ENCODE assay signal across 9 cellular contexts in genomic region chr9:71725590-71726338, GRCh38. TPM values are rescaled to one million over a fixed set of nuclear protein-coding genes. Genes with fewer than 3 reads are reported as not detected.
DNase-seq lines count a peak whose midpoint lies in the region; ATAC-seq and TF ChIP-seq lines count a peak whose summit lies in the region.
"Had no signal": no experiment of that assay in that cellular context is flagged by ENCODE, and none has a peak within 500 bp of the region (broad histone marks: within the 10 kb centered on the region; RNA-seq: fewer than 3 reads in every experiment).

No MANE protein-coding gene starts in this region.

- TF ChIP-seq CTCF in PC-9 (conservative IDR thresholded peaks at IDR 0.05) (no peak), coronary artery (IDR thresholded peaks at IDR 0.05) (no peak)

- H4K91ac ChIP-seq in trophoblast cell (ENCODE audit: low read depth, low read length): no peak overlapping the region

- H3K9me3 ChIP-seq in PC-9 (ENCODE audit: insufficient read depth, low read depth) (no peaks in the 10 kb centered on the region), trophoblast cell (ENCODE audit: insufficient read depth, low read depth, low read length) (no peaks in the 10 kb centered on the region)
- H3K9me3 ChIP-seq: SJSA1 had no signal

- H3F3A ChIP-seq in PC-9 (ENCODE audit: insufficient read depth, low read depth): peaks cover 13% of the 10 kb centered on the region; the same call in 1 of the 2 replicates

- H3K4ac ChIP-seq in trophoblast cell (ENCODE audit: low read depth, low read length): no peak overlapping the region

- H3K36me3 ChIP-seq in PC-9 (ENCODE audit: low read depth): peaks cover 54% of the 10 kb centered on the region
- peaks cover 20 to 30% of the 10 kb centered on the region in 2 experiments for H3K36me3 ChIP-seq in trophoblast cell (ENCODE audit: control insufficient read depth in 1 of 2, insufficient read depth in 2 of 2, low read length in 2 of 2)

- H4K8ac ChIP-seq in trophoblast cell (ENCODE audit: low read depth, low read length): no peak overlapping the region

- no TSS peak for BruUV-seq in PC-9 (replicated peaks; lab: Mats Ljungman, UMichigan)

- ATAC-seq in esophagus mucosa: peak; percentile 84

- H2BK120ac ChIP-seq in trophoblast cell (ENCODE audit: insufficient read depth, low read length, poor library complexity): no peak overlapping the region

- H3K27me3 ChIP-seq in PC-9 (ENCODE audit: insufficient read depth, low read depth): no peaks in the 10 kb centered on the region
- no peaks in the 10 kb centered on the region for H3K27me3 ChIP-seq in trophoblast cell (ENCODE audit: insufficient read depth, low read length)
- H3K27me3 ChIP-seq: SJSA1 had no signal

- H3K4me2 ChIP-seq in PC-9 (peak overlapping the region; percentile 39), trophoblast cell (ENCODE audit: low read length) (no peak overlapping the region)

- H3K27ac ChIP-seq in PC-9 (peak overlapping the region; percentile 7; the same call in 1 of the 2 replicates), trophoblast cell (ENCODE audit: low read depth, low read length) (no peak overlapping the region), coronary artery (no peak overlapping the region)
- H3K27ac ChIP-seq: SJSA1 had no signal

- H3K79me2 ChIP-seq in PC-9 (ENCODE audit: low read depth): 0 out of 2 replicates have a peak, but pooled peaks cover 6% of the 10 kb centered on the region
- H3K79me2 ChIP-seq in trophoblast cell (ENCODE audit: control insufficient read depth, insufficient read depth, low read length, poor library complexity): peaks cover 1% of the 10 kb centered on the region

- H2AFZ ChIP-seq in PC-9 (no peak overlapping the region), trophoblast cell (ENCODE audit: insufficient read depth, low read length, poor library complexity) (no peak overlapping the region)

- POLR2A ChIA-PET in PC-9 (lab: Charles Lee; ENCODE audit: unreplicated experiment): no interaction called here

- H3K4me3 ChIP-seq in PC-9 (no peak overlapping the region), trophoblast cell (ENCODE audit: low read depth, low read length) (no peak overlapping the region), coronary artery (no peak overlapping the region)
- H3K4me3 ChIP-seq: SJSA1 had no signal

- intact Hi-C loops in PC-9 (cut with micrococcal nuclease; ENCODE audit: unreplicated experiment): loop anchor here (1.0 to 2.0 kb wide), 3 partner anchors 17 to 44 kb away; no protein-coding TSS in a partner anchor

- H2AK5ac ChIP-seq in trophoblast cell (ENCODE audit: low read length): no peak overlapping the region

- H3K18ac ChIP-seq in trophoblast cell (ENCODE audit: low read length): no peak overlapping the region

- CTCF ChIA-PET in PC-9 (lab: Charles Lee): interaction anchor here (0.5 kb wide), 1 partner anchor 33 kb away, joined by 5 read pairs; no protein-coding TSS in a partner anchor

- H2BK5ac ChIP-seq in trophoblast cell (ENCODE audit: low read depth, low read length, poor library complexity): no peak overlapping the region

- no peak overlapping the region for H2BK12ac ChIP-seq in trophoblast cell (ENCODE audit: low read length)

- H3K9ac ChIP-seq in trophoblast cell (ENCODE audit: low read length): no peak overlapping the region

- no peaks in the 10 kb centered on the region for H4K20me1 ChIP-seq in PC-9 (ENCODE audit: insufficient read depth)

- H3K9me2 ChIP-seq in PC-9 (ENCODE audit: insufficient read depth): no peaks in the 10 kb centered on the region

- peaks cover 8% of the 10 kb centered on the region for H3K79me1 ChIP-seq in trophoblast cell (ENCODE audit: low read length)

- peak; percentile 75 for DNase-seq in H4 (ENCODE audit: low spot score)
- DNase-seq in PC-9: peak; percentile 53 to 97
- DNase-seq in trophoblast cell: peak; percentile 84 to 97
- no peak for DNase-seq in coronary artery (ENCODE audit: low spot score)
- no peak for DNase-seq in GF-D8 (lab: John Stamatoyannopoulos, UW)
- DNase-seq in NCI-H1092 treated with DMSO at 0.1 percent for 48 hours (lab: John Stamatoyannopoulos, UW): no peak
- DNase-seq: anterior cingulate cortex had no signal

- WGBS in trophoblast cell (ENCODE audit: extremely low coverage, insufficient coverage, insufficient read length): no CpG with 5 or more reads among the region's 5 CpGs

- H3K14ac ChIP-seq in trophoblast cell (ENCODE audit: low read length): no peak overlapping the region

- H3K4me1 ChIP-seq in PC-9 (replicated peaks; ENCODE audit: insufficient read depth): peaks cover 25% of the 10 kb centered on the region
- peaks cover 2 to 5% of the 10 kb centered on the region in 2 experiments for H3K4me1 ChIP-seq in trophoblast cell (ENCODE audit: control insufficient read depth in 1 of 2, insufficient read depth in 2 of 2, low read length in 2 of 2)

- no peak overlapping the region for H3K23ac ChIP-seq in trophoblast cell (ENCODE audit: low read length)

- no peak overlapping the region for H4K12ac ChIP-seq in trophoblast cell (ENCODE audit: low read depth, low read length)

RNA-seq across cellular contexts. Expression of gene CEMIP2, which starts 42.5 kb away (rescaled TPM):
- 27.5 and 33.4 TPM in 2 replicates for total RNA-seq in H4 (2014; rRNA removed; shearing (Covaris generic))
- total RNA-seq in PC-9 (2021): 60.7 and 77.0 TPM in 2 replicates
- total RNA-seq in esophagus mucosa: 10.1 TPM
- 162 and 163 TPM in 2 replicates for polyA plus RNA-seq in trophoblast cell (2013)

Comparison
In these comparisons a context has a peak if more than half of its experiments do, and no peak if none do; other contexts are left out.
1. DNase-seq: peak in H4 (single experiment), PC-9 (2 of 2) and trophoblast cell (2 of 2); none in coronary artery (single experiment), GF-D8 (single experiment) and NCI-H1092 treated with DMSO at 0.1 percent for 48 hours (single experiment).